ENCODE assay signal across 9 cellular contexts in genomic region chr20:25233016-25233772, GRCh38. TPM values are rescaled to one million over a fixed set of nuclear protein-coding genes. Genes with fewer than 3 reads are reported as not detected.
DNase-seq lines count a peak whose midpoint lies in the region; ATAC-seq, FAIRE-seq and TF ChIP-seq lines count a peak whose summit lies in the region.
"Had no signal": no experiment of that assay in that cellular context is flagged by ENCODE, and none has a peak within 500 bp of the region (broad histone marks: within the 10 kb centered on the region; RNA-seq: fewer than 3 reads in every experiment).

No MANE protein-coding gene starts in this region.

- peak; percentile 41 for DNase-seq in DMS 273 (lab: John Stamatoyannopoulos, UW; ENCODE audit: unreplicated experiment)
- DNase-seq in DMS 273 treated with DMSO at 0.1 percent for 48 hours (lab: John Stamatoyannopoulos, UW) = no peak
- peak; percentile 93 for DNase-seq in astrocyte of the hippocampus (ENCODE audit: low read depth, low spot score)
- peak; percentile 88 for DNase-seq in kidney
- DNase-seq in upper lobe of left lung = peak; percentile 28 to 86
- no peak for DNase-seq in NCI-H446 treated with DMSO at 0.1 percent for 48 hours (lab: John Stamatoyannopoulos, UW)
- no peak for DNase-seq in NCI-H2107 (lab: John Stamatoyannopoulos, UW)
- DNase-seq: NCI-H2171 treated with DMSO at 0.1 percent for 48 hours had no signal

- no peak for FAIRE-seq in kidney (lab: Jason Lieb, UNC)

- H3K36me3 ChIP-seq in kidney (ENCODE audit: control insufficient read depth in 1 of 2, insufficient read depth in 2 of 2, low read length in 2 of 2) (no peaks in the 10 kb centered on the region), upper lobe of left lung (no peaks in the 10 kb centered on the region)

- no peaks in the 10 kb centered on the region for H3K27me3 ChIP-seq in upper lobe of left lung

- WGBS in upper lobe of left lung, 2 donors = 49 to 66% methylated on average over 9 to 10 of the region's 10 CpGs

- TF ChIP-seq CTCF in kidney (IDR thresholded peaks at IDR 0.05; ENCODE audit: borderline replicate concordance, extremely low read depth, insufficient read depth) = no peak
- no peak for TF ChIP-seq CTCF in upper lobe of left lung (IDR thresholded peaks at IDR 0.05)

- H3K9ac ChIP-seq in kidney (ENCODE audit: low read length in 2 of 2) = no peak overlapping the region

- H3K4me3 ChIP-seq in kidney (ENCODE audit: low read length in 2 of 2) (no peak overlapping the region), upper lobe of left lung (no peak overlapping the region)

- H3K9me3 ChIP-seq in kidney (ENCODE audit: control insufficient read depth in 1 of 2, low read length in 2 of 2) (no peaks in the 10 kb centered on the region), upper lobe of left lung (no peaks in the 10 kb centered on the region)

- TF ChIP-seq EP300 in upper lobe of left lung (IDR thresholded peaks at IDR 0.05) = no peak

- H3K27ac ChIP-seq in kidney (ENCODE audit: low read depth in 2 of 2, low read length in 2 of 2) (peak overlapping the region in 1 of 2 donors; percentile 51), upper lobe of left lung (peak overlapping the region; percentile 42 to 57 (median 54))

- intact Hi-C loops in kidney (cut with DNase I) = no loop called here

- TF ChIP-seq POLR2A in upper lobe of left lung (IDR thresholded peaks at IDR 0.05) = peak in 1 of 4 donors; percentile 30

- H3K4me1 ChIP-seq in kidney (ENCODE audit: control insufficient read depth in 1 of 2, insufficient read depth in 1 of 2, low read depth in 1 of 2, low read length in 2 of 2) = peaks cover 10 to 11% of the 10 kb centered on the region in 2 donors
- peaks cover 13 to 41% (median 27%) of the 10 kb centered on the region in 4 donors for H3K4me1 ChIP-seq in upper lobe of left lung

- peak; percentile 57 to 83 for ATAC-seq in upper lobe of left lung (ENCODE audit: low FRiP score in 2 of 2)
- ATAC-seq in HG03280 (IDR thresholded peaks at IDR 0.05; ENCODE audit: unreplicated experiment) = no peak

RNA-seq across cellular contexts. Expression of gene PYGB, which starts 14.7 kb away (rescaled TPM):
- total RNA-seq in kidney = 176 TPM
- 50.9 TPM for polyA plus RNA-seq in kidney (ENCODE audit: insufficient read depth, low read depth, low replicate concordance)
- total RNA-seq in upper lobe of left lung = 100 to 1,000 TPM in 3 of 6 donors, 10 to 100 TPM in 3; 59.4 to 128 (median 98.4) TPM

RNA-seq across cellular contexts. Expression of gene ENTPD6, which starts 37.7 kb away (rescaled TPM):
- 95.7 TPM for total RNA-seq in kidney
- polyA plus RNA-seq in kidney (ENCODE audit: insufficient read depth, low read depth, low replicate concordance) = 59.0 TPM
- 100 to 1,000 TPM in 2 of 6 donors, 10 to 100 TPM in 4; 53.7 to 170 (median 81.7) TPM for total RNA-seq in upper lobe of left lung

Comparison
In these comparisons a context has a peak if more than half of its experiments do, and no peak if none do; other contexts are left out.
1. DNase-seq: peak in DMS 273 (single experiment), astrocyte of the hippocampus (single experiment), kidney (single experiment) and upper lobe of left lung (2 of 2); none in DMS 273 treated with DMSO at 0.1 percent for 48 hours (single experiment), NCI-H446 treated with DMSO at 0.1 percent for 48 hours (single experiment) and NCI-H2107 (single experiment).